ENCODE assay signal across 8 cellular contexts in genomic region chr19:46786236-46787039, GRCh38. TPM values are rescaled to one million over a fixed set of nuclear protein-coding genes. Genes with fewer than 3 reads are reported as not detected.
DNase-seq lines count a peak whose midpoint lies in the region; ATAC-seq and TF ChIP-seq lines count a peak whose summit lies in the region.

No MANE protein-coding gene starts in this region.

- intact Hi-C loops in stomach (cut with DNase I; ENCODE audit: low total_unique reads), result no loop called here

- peak overlapping the region; percentile 86 to 92 (median 89) for H3K27ac ChIP-seq in stomach

- peaks cover 23 to 66% (median 55%) of the 10 kb centered on the region in 4 donors for H3K4me1 ChIP-seq in stomach

- peak overlapping the region; percentile 63 to 83 (median 78) for H3K4me3 ChIP-seq in stomach

- no peak for TF ChIP-seq EP300 in stomach (IDR thresholded peaks at IDR 0.05)

- peak; percentile 30 for ATAC-seq in HG03378 (IDR thresholded peaks at IDR 0.05; ENCODE audit: unreplicated experiment)

- H3K27me3 Mint-ChIP-seq in nephron progenitor cell (ENCODE audit: low read depth, poor library complexity), result peaks cover 11% of the 10 kb centered on the region

- peaks cover 17% of the 10 kb centered on the region for H3K36me3 Mint-ChIP-seq in nephron progenitor cell (ENCODE audit: low read depth)

- peak overlapping the region; percentile 93 for H3K4me3 Mint-ChIP-seq in nephron progenitor cell

- H3K36me3 ChIP-seq in stomach, result peaks cover 16 to 26% (median 24%) of the 10 kb centered on the region in 4 donors

- H3K4me1 Mint-ChIP-seq in nephron progenitor cell, result peaks cover 52% of the 10 kb centered on the region

- H3K9me3 ChIP-seq in stomach, result no peaks in the 10 kb centered on the region

- peak overlapping the region; percentile 95 for H3K27ac Mint-ChIP-seq in nephron progenitor cell

- TF ChIP-seq POLR2A in stomach (IDR thresholded peaks at IDR 0.05), result no peak

- no peaks in the 10 kb centered on the region for H3K9me3 Mint-ChIP-seq in nephron progenitor cell

- no peaks in the 10 kb centered on the region for H3K27me3 ChIP-seq in stomach

- WGBS in stomach, 5 donors, result 5 to 18% (median 6%) methylated on average over 18 to 20 of the region's 20 CpGs

- TF ChIP-seq CTCF in nephron progenitor cell (IDR thresholded peaks at IDR 0.05) (no peak), stomach (IDR thresholded peaks at IDR 0.05) (no peak)

- DNase-seq in ELR (ENCODE audit: low read depth) (peak; percentile 94), RKO (ENCODE audit: low spot score) (peak; percentile 97), fibroblast of peridontal ligament (ENCODE audit: extremely low read depth) (peak; percentile 72), nephron progenitor cell (peak; percentile 41), stomach (peak; percentile 67), NCI-H2107 (lab: John Stamatoyannopoulos, UW) (no peak)
- DNase-seq in activated T-cell treated with anti-CD3 and anti-CD28 coated beads, Interleukin-2, amount 50 U/mL, for 48 hours, result peak; percentile 87 to 88

RNA-seq across cellular contexts. Expression of gene SLC1A5, which starts 2.0 kb away (rescaled TPM):
- total RNA-seq in stomach, result 10 to 100 TPM; 18.7 to 53.0 (median 27.7) TPM
- polyA plus RNA-seq in stomach, result 100 to 1,000 TPM in 1 of 3 donors, 10 to 100 TPM in 2; 20.5 to 106 (median 35.1) TPM

RNA-seq across cellular contexts. Expression of gene STRN4, which starts 40.2 kb away (rescaled TPM):
- 100 to 1,000 TPM in 2 of 5 donors, 10 to 100 TPM in 3; 48.1 to 373 (median 95.6) TPM for total RNA-seq in stomach
- polyA plus RNA-seq in stomach, result 10 to 100 TPM; 37.1 to 43.1 (median 39.0) TPM

RNA-seq across cellular contexts. Expression of gene FKRP, which starts 40.6 kb away (rescaled TPM):
- 10 to 100 TPM in 4 of 5 donors, 1 to 10 TPM in 1; 8.8 to 76.3 (median 15.2) TPM for total RNA-seq in stomach
- polyA plus RNA-seq in stomach, result 1 to 10 TPM; 6.0 to 7.5 (median 6.5) TPM
